Comparison of ENCODE assay signal across 19 cellular contexts in genomic region chr6:74044417-74045096, GRCh38.
A peak's percentile ranks its signal among the peaks of the same experiment; 100 is the strongest.
DNase-seq lines count a peak whose midpoint lies in the region; ATAC-seq, FAIRE-seq and TF ChIP-seq lines count a peak whose summit lies in the region.
"Had no signal": no experiment of that assay in that cellular context is flagged by ENCODE, and none has a peak within 500 bp of the region (broad histone marks: within the 10 kb centered on the region; RNA-seq: fewer than 3 reads in every experiment).

No MANE protein-coding gene starts in this region.

- no peaks in the 10 kb centered on the region for H3K36me3 ChIP-seq in mesendoderm (ENCODE audit: control insufficient read depth, insufficient read depth, low read length)
- H3K36me3 ChIP-seq: sigmoid colon had no signal

- H3K23ac ChIP-seq in mesendoderm (ENCODE audit: low read length), result no peak overlapping the region

- H4K8ac ChIP-seq in mesendoderm (ENCODE audit: low read depth, low read length), result no peak overlapping the region

- H3K56ac ChIP-seq in mesendoderm (ENCODE audit: low read length), result no peak overlapping the region

- H3K4me2 ChIP-seq in mesendoderm (ENCODE audit: low read length), result no peak overlapping the region

- ATAC-seq in HG03280 (IDR thresholded peaks at IDR 0.05; ENCODE audit: unreplicated experiment), result no peak
- ATAC-seq in GM21576 (IDR thresholded peaks at IDR 0.05; ENCODE audit: unreplicated experiment), result no peak
- ATAC-seq: stimulated activated naive B cell treated with anti-CD40 and anti-IgM and Interleukin-4, amounts not matched to agents 10 μg/mL and 1 μg/mL and 100 μg/mL, for 72 hours had no signal

- no peak overlapping the region for H3K27ac ChIP-seq in mesendoderm (ENCODE audit: low read depth, low read length)
- H3K27ac ChIP-seq: sigmoid colon had no signal

- H3K4ac ChIP-seq in mesendoderm (ENCODE audit: low read depth, low read length), result no peak overlapping the region

- H4K5ac ChIP-seq in mesendoderm (ENCODE audit: low read length), result no peak overlapping the region

- no peaks in the 10 kb centered on the region for H3K27me3 ChIP-seq in mesendoderm (ENCODE audit: insufficient read depth, low read length, poor library complexity)
- H3K27me3 ChIP-seq: sigmoid colon had no signal

- H3K18ac ChIP-seq in mesendoderm (ENCODE audit: low read length), result no peak overlapping the region

- WGBS in mesendoderm (ENCODE audit: extremely low coverage, insufficient coverage, low lambda C conversion rate), result no CpG with 5 or more reads among the region's 3 CpGs

- no peaks in the 10 kb centered on the region for H3K79me1 ChIP-seq in mesendoderm (ENCODE audit: low read length)

- H2BK15ac ChIP-seq in mesendoderm (replicated peaks; ENCODE audit: low read depth), result no peak overlapping the region

- peak; percentile 63 for DNase-seq in AG08395 (ENCODE audit: low spot score)
- DNase-seq in HUDEP-2 (lab: John Stamatoyannopoulos, UW; ENCODE audit: unreplicated experiment in 76 of 76), result peak in 40 of 76 experiments; percentile 7 to 95 (median 78)
- DNase-seq in epithelial cell of esophagus (ENCODE audit: low read depth), result peak; percentile 18
- peak; percentile 33 for DNase-seq in left kidney (ENCODE audit: low read depth, low spot score)
- no peak for DNase-seq in urothelium cell line (ENCODE audit: low spot score)
- no peak for DNase-seq in mesendoderm
- DNase-seq: activated CD4-positive, alpha-beta T cell treated with anti-CD3 and anti-CD28 coated beads, Interleukin-2, amount 10 ng/mL, durations not matched to agents 24 days and 14 days; activated T-cell treated with anti-CD3 and anti-CD28 coated beads, Interleukin-2, amount 50 U/mL, for 1 hour; AML-193; DMS 273 treated with DMSO at 0.1 percent for 48 hours; H7; NCI-H82; SIG-M5; sigmoid colon; stimulated activated naive B cell treated with anti-CD40 and anti-IgM and Interleukin-4, amounts not matched to agents 10 μg/mL and 1 μg/mL and 100 μg/mL, for 72 hours; T-helper 9 cell had no signal

- H3K4me1 ChIP-seq in mesendoderm (ENCODE audit: control insufficient read depth, low read depth, low read length), result no peaks in the 10 kb centered on the region
- H3K4me1 ChIP-seq: sigmoid colon had no signal

- H3K9ac ChIP-seq in mesendoderm (ENCODE audit: low read length), result no peak overlapping the region

- no peaks in the 10 kb centered on the region for H3K79me2 ChIP-seq in mesendoderm (ENCODE audit: control insufficient read depth, insufficient read depth, low read length)

- no peak overlapping the region for H2AK5ac ChIP-seq in mesendoderm (ENCODE audit: low read length)

- H2BK5ac ChIP-seq in mesendoderm (ENCODE audit: low read length), result no peak overlapping the region

- H2BK120ac ChIP-seq in mesendoderm (ENCODE audit: low read depth, low read length), result no peak overlapping the region

- FAIRE-seq in urothelium cell line (lab: Jason Lieb, UNC), result no peak

- no peak overlapping the region for H3K4me3 ChIP-seq in epithelial cell of esophagus (ENCODE audit: low read length)
- H3K4me3 ChIP-seq in mesendoderm (ENCODE audit: low read length), result no peak overlapping the region
- H3K4me3 ChIP-seq: lung, sigmoid colon had no signal

- no peak for TF ChIP-seq CTCF in epithelial cell of esophagus (IDR thresholded peaks at IDR 0.05; ENCODE audit: insufficient read depth, low read depth, low read length, missing control alignments)

Comparison
In these comparisons a context has a peak if more than half of its experiments do, and no peak if none do; other contexts are left out.
1. DNase-seq: peak in AG08395 (single experiment), HUDEP-2 (40 of 76), epithelial cell of esophagus (single experiment) and left kidney (single experiment); none in urothelium cell line (single experiment) and mesendoderm (single experiment).